ENCODE assay signal across 1 cellular context in genomic region chr7:30916255-30916654, GRCh38.
TF ChIP-seq lines count a peak whose summit lies in the region.

No MANE protein-coding gene starts in this region.

TF ChIP-seq in IMR-90, 13 proteins besides CTCF, POLR2A, EP300 and RAD21 (continued from another document):
- no peak for TF ChIP-seq MAFK (IDR thresholded peaks at IDR 0.05; ENCODE audit: low read depth, low read length)
- no peak for TF ChIP-seq SMC3 (IDR thresholded peaks at IDR 0.05; ENCODE audit: low read depth, low read length)
- TF ChIP-seq NFE2L2 (IDR thresholded peaks at IDR 0.05; ENCODE audit: low read depth, low read length), result no peak
- TF ChIP-seq MAZ (IDR thresholded peaks at IDR 0.05; ENCODE audit: borderline replicate concordance, low read depth, low read length), result no peak
- TF ChIP-seq RCOR1 (IDR thresholded peaks at IDR 0.05; ENCODE audit: insufficient replicate concordance, low read length), result no peak
TF ChIP-seq in IMR-90: peak in this region for 0.
